ENCODE assay signal across 1 cellular context in genomic region chr3:126886217-126886616, GRCh38.
A peak's percentile ranks its signal among the peaks of the same experiment; 100 is the strongest.
TF ChIP-seq lines count a peak whose summit lies in the region.

No MANE protein-coding gene starts in this region.

TF ChIP-seq in K562, 482 proteins besides CTCF, POLR2A, EP300 and RAD21 (continued from another document):
- peak; percentile 47 for TF ChIP-seq TFAP4 (CRISPR knock-in tag; IDR thresholded peaks at IDR 0.05; ENCODE audit: borderline replicate concordance)
- TF ChIP-seq ZNF717 (CRISPR knock-in tag; IDR thresholded peaks at IDR 0.05): no peak
- TF ChIP-seq JUNB (CRISPR knock-in tag; conservative IDR thresholded peaks at IDR 0.05): no peak
- TF ChIP-seq HNRNPL (IDR thresholded peaks at IDR 0.05; ENCODE audit: low read depth, low read length): no peak
- TF ChIP-seq ZNF133 (CRISPR knock-in tag; IDR thresholded peaks at IDR 0.05): no peak
- no peak for TF ChIP-seq SP1 (CRISPR knock-in tag; IDR thresholded peaks at IDR 0.05)
- TF ChIP-seq CEBPB (tag; IDR thresholded peaks at IDR 0.05): no peak
- no peak for TF ChIP-seq PHB (CRISPR knock-in tag; IDR thresholded peaks at IDR 0.05)
- TF ChIP-seq CTCFL (IDR thresholded peaks at IDR 0.05; ENCODE audit: borderline replicate concordance, insufficient read depth, low read depth, low read length, poor library complexity, severe bottlenecking): no peak
- TF ChIP-seq, protein P1, sequence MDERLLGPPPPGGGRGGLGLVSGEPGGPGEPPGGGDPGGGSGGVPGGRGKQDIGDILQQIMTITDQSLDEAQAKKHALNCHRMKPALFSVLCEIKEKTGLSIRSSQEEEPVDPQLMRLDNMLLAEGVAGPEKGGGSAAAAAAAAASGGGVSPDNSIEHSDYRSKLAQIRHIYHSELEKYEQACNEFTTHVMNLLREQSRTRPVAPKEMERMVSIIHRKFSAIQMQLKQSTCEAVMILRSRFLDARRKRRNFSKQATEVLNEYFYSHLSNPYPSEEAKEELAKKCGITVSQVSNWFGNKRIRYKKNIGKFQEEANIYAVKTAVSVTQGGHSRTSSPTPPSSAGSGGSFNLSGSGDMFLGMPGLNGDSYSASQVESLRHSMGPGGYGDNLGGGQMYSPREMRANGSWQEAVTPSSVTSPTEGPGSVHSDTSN (CRISPR knock-in tag; IDR thresholded peaks at IDR 0.05; ENCODE audit: low read depth): no peak
- TF ChIP-seq, protein P1 (tag; conservative IDR thresholded peaks at IDR 0.05; ENCODE audit: low read depth): peak; percentile 60
- no peak for TF ChIP-seq ETS2 (tag; IDR thresholded peaks at IDR 0.05; ENCODE audit: borderline replicate concordance, poor library complexity, severe bottlenecking)
- no peak for TF ChIP-seq RBM34 (IDR thresholded peaks at IDR 0.05; ENCODE audit: borderline replicate concordance, insufficient read depth, low read length)
- TF ChIP-seq JUN (IDR thresholded peaks at IDR 0.05; ENCODE audit: borderline replicate concordance, low read depth, low read length): 0 out of 2 replicates have a peak, but pooled peaks have one; percentile 44
- TF ChIP-seq JUN (CRISPR knock-in tag; IDR thresholded peaks at IDR 0.05; ENCODE audit: borderline replicate concordance): no peak
- TF ChIP-seq SRSF1 (IDR thresholded peaks at IDR 0.05; ENCODE audit: low read depth, low read length): no peak
- TF ChIP-seq TSC22D4 (tag; IDR thresholded peaks at IDR 0.05): no peak
- TF ChIP-seq CREBBP (IDR thresholded peaks at IDR 0.05; ENCODE audit: low read depth, low read length): no peak
- no peak for TF ChIP-seq ETV5 (CRISPR knock-in tag; IDR thresholded peaks at IDR 0.05; ENCODE audit: low read depth)
- no peak for TF ChIP-seq NFIC (IDR thresholded peaks at IDR 0.05)
- no peak for TF ChIP-seq OTX1 (CRISPR knock-in tag; IDR thresholded peaks at IDR 0.05)
- no peak for TF ChIP-seq PRMT5 (CRISPR knock-in tag; IDR thresholded peaks at IDR 0.05)
- no peak for TF ChIP-seq NUFIP1 (IDR thresholded peaks at IDR 0.05; ENCODE audit: partially characterized antibody)
- TF ChIP-seq RBFOX2 (IDR thresholded peaks at IDR 0.05; ENCODE audit: low read depth, low read length): no peak
- TF ChIP-seq ILK (tag; IDR thresholded peaks at IDR 0.05; ENCODE audit: borderline replicate concordance, low read depth): no peak
- no peak for TF ChIP-seq ZC3H4 (CRISPR knock-in tag; IDR thresholded peaks at IDR 0.05; ENCODE audit: borderline replicate concordance)
- TF ChIP-seq RUNX1 (IDR thresholded peaks at IDR 0.05; ENCODE audit: low read depth): no peak
- TF ChIP-seq SMAD4 (CRISPR knock-in tag; conservative IDR thresholded peaks at IDR 0.05): peak; percentile 78; the same call in 1 of the 2 replicates
- TF ChIP-seq YBX1 (IDR thresholded peaks at IDR 0.05): no peak
- TF ChIP-seq PTBP1 (IDR thresholded peaks at IDR 0.05; ENCODE audit: low read depth, low read length): no peak
- no peak for TF ChIP-seq DACH1 (IDR thresholded peaks at IDR 0.05; ENCODE audit: partially characterized antibody)
- TF ChIP-seq, protein P2, sequence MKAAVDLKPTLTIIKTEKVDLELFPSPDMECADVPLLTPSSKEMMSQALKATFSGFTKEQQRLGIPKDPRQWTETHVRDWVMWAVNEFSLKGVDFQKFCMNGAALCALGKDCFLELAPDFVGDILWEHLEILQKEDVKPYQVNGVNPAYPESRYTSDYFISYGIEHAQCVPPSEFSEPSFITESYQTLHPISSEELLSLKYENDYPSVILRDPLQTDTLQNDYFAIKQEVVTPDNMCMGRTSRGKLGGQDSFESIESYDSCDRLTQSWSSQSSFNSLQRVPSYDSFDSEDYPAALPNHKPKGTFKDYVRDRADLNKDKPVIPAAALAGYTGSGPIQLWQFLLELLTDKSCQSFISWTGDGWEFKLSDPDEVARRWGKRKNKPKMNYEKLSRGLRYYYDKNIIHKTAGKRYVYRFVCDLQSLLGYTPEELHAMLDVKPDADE (conservative IDR thresholded peaks at IDR 0.05; ENCODE audit: control insufficient read depth, low read depth, low read length): no peak
- TF ChIP-seq JUND (IDR thresholded peaks at IDR 0.05; ENCODE audit: borderline replicate concordance, low read depth, low read length): peak; percentile 75; the same call in 1 of the 2 replicates
- TF ChIP-seq JUND (tag; IDR thresholded peaks at IDR 0.05; ENCODE audit: borderline replicate concordance, low read depth, low read length): peak; percentile 69; the same call in 1 of the 3 replicates
- no peak for TF ChIP-seq BCL6 (CRISPR knock-in tag; IDR thresholded peaks at IDR 0.05)
- TF ChIP-seq HDAC8 (tag; IDR thresholded peaks at IDR 0.05): no peak
- no peak for TF ChIP-seq POLR3G (IDR thresholded peaks at IDR 0.05; ENCODE audit: extremely low read depth, insufficient read length, insufficient replicate concordance)
- TF ChIP-seq, protein P3, sequence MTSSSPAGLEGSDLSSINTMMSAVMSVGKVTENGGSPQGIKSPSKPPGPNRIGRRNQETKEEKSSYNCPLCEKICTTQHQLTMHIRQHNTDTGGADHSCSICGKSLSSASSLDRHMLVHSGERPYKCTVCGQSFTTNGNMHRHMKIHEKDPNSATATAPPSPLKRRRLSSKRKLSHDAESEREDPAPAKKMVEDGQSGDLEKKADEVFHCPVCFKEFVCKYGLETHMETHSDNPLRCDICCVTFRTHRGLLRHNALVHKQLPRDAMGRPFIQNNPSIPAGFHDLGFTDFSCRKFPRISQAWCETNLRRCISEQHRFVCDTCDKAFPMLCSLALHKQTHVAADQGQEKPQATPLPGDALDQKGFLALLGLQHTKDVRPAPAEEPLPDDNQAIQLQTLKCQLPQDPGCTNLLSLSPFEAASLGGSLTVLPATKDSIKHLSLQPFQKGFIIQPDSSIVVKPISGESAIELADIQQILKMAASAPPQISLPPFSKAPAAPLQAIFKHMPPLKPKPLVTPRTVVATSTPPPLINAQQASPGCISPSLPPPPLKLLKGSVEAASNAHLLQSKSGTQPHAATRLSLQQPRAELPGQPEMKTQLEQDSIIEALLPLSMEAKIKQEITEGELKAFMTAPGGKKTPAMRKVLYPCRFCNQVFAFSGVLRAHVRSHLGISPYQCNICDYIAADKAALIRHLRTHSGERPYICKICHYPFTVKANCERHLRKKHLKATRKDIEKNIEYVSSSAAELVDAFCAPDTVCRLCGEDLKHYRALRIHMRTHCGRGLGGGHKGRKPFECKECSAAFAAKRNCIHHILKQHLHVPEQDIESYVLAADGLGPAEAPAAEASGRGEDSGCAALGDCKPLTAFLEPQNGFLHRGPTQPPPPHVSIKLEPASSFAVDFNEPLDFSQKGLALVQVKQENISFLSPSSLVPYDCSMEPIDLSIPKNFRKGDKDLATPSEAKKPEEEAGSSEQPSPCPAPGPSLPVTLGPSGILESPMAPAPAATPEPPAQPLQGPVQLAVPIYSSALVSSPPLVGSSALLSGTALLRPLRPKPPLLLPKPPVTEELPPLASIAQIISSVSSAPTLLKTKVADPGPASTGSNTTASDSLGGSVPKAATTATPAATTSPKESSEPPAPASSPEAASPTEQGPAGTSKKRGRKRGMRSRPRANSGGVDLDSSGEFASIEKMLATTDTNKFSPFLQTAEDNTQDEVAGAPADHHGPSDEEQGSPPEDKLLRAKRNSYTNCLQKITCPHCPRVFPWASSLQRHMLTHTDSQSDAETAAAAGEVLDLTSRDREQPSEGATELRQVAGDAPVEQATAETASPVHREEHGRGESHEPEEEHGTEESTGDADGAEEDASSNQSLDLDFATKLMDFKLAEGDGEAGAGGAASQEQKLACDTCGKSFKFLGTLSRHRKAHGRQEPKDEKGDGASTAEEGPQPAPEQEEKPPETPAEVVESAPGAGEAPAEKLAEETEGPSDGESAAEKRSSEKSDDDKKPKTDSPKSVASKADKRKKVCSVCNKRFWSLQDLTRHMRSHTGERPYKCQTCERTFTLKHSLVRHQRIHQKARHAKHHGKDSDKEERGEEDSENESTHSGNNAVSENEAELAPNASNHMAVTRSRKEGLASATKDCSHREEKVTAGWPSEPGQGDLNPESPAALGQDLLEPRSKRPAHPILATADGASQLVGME (CRISPR knock-in tag; IDR thresholded peaks at IDR 0.05): no peak
- TF ChIP-seq NCOR1 (IDR thresholded peaks at IDR 0.05): peak; percentile 33; the same call in 1 of the 2 replicates
- TF ChIP-seq MAZ (CRISPR knock-in tag; conservative IDR thresholded peaks at IDR 0.05 in 1 of 2, IDR thresholded peaks at IDR 0.05 in 1 of 2): no peak
- TF ChIP-seq DMBX1 (CRISPR knock-in tag; IDR thresholded peaks at IDR 0.05; ENCODE audit: borderline replicate concordance): no peak
- TF ChIP-seq KAT2B (IDR thresholded peaks at IDR 0.05; ENCODE audit: low read depth, low read length): no peak
- TF ChIP-seq ZNF507 (tag; conservative IDR thresholded peaks at IDR 0.05): no peak
- no peak for TF ChIP-seq ZNF551 (CRISPR knock-in tag; IDR thresholded peaks at IDR 0.05)
- TF ChIP-seq, protein P4, sequence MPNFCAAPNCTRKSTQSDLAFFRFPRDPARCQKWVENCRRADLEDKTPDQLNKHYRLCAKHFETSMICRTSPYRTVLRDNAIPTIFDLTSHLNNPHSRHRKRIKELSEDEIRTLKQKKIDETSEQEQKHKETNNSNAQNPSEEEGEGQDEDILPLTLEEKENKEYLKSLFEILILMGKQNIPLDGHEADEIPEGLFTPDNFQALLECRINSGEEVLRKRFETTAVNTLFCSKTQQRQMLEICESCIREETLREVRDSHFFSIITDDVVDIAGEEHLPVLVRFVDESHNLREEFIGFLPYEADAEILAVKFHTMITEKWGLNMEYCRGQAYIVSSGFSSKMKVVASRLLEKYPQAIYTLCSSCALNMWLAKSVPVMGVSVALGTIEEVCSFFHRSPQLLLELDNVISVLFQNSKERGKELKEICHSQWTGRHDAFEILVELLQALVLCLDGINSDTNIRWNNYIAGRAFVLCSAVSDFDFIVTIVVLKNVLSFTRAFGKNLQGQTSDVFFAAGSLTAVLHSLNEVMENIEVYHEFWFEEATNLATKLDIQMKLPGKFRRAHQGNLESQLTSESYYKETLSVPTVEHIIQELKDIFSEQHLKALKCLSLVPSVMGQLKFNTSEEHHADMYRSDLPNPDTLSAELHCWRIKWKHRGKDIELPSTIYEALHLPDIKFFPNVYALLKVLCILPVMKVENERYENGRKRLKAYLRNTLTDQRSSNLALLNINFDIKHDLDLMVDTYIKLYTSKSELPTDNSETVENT (CRISPR knock-in tag; IDR thresholded peaks at IDR 0.05): no peak
- TF ChIP-seq TCF7L2 (IDR thresholded peaks at IDR 0.05; ENCODE audit: low read depth, low read length): no peak
- TF ChIP-seq ZFPM2 (CRISPR knock-in tag; IDR thresholded peaks at IDR 0.05): no peak
- TF ChIP-seq MBD2 (IDR thresholded peaks at IDR 0.05; ENCODE audit: borderline replicate concordance, low read depth): no peak
- TF ChIP-seq CBFA2T2 (conservative IDR thresholded peaks at IDR 0.05): no peak
- TF ChIP-seq MEIS2 (IDR thresholded peaks at IDR 0.05; ENCODE audit: partially characterized antibody): peak; percentile 91
- no peak for TF ChIP-seq RBM14 (IDR thresholded peaks at IDR 0.05; ENCODE audit: borderline replicate concordance, insufficient read depth, low read depth, low read length)
